In the genomic region with DNA sequence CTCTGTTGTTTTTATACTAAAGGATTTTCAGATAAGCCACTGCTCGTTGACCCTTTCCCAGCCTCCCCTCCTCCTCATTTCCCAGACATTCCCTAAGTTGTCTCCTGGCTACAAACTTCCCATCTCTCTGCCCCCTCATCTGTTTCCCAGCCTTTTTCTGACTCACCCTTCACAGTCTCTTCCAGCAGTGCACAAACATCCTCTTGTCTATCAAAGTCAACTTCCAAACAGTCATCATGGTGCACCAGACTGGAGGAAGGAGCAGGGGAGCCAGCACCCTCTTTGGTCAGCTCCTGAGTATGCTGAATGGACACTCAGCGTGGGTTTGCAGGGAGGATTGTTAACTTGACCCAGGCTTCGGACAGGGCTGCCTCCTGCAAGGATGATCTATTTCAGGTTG, we compare ENCODE assay signal across 26 cellular contexts. TPM values are rescaled to one million over a fixed set of nuclear protein-coding genes. Genes with fewer than 3 reads are reported as not detected.
A peak's percentile ranks its signal among the peaks of the same experiment; 100 is the strongest.
DNase-seq lines count a peak whose midpoint lies in the region; ATAC-seq and TF ChIP-seq lines count a peak whose summit lies in the region.
"Had no signal": no experiment of that assay in that cellular context is flagged by ENCODE, and none has a peak within 500 bp of the region (broad histone marks: within the 10 kb centered on the region; RNA-seq: fewer than 3 reads in every experiment).

No MANE protein-coding gene starts in this region.

- no peak for TF ChIP-seq POLR2A in breast epithelium (IDR thresholded peaks at IDR 0.05)

- DNase-seq in MCF 10A (ENCODE audit: unreplicated experiment) (peak; percentile 24), breast epithelium (ENCODE audit: low spot score in 2 of 2) (no peak), amniotic epithelial cell (ENCODE audit: low read depth) (peak; percentile 61), islet precursor cell (peak; percentile 87), right atrium auricular region (ENCODE audit: low spot score) (no peak), nucleus accumbens (lab: John Stamatoyannopoulos, UW) (no peak)
- DNase-seq in stimulated activated CD4-positive, alpha-beta T cell treated with anti-CD3 and anti-CD28 coated beads, Interleukin-1b, Interleukin-23, amount 100 ng/mL, for 48 hours: no peak
- DNase-seq: activated CD4-positive, alpha-beta memory T cell treated with anti-CD3 and anti-CD28 coated beads for 36 hours; activated effector memory CD4-positive, alpha-beta T cell treated with anti-CD3 and anti-CD28 coated beads, Interleukin-2, amount 50 U/mL, for 16 hours; Caco-2; DND-41; MM.1S; NCI-H1436; small intestine; stimulated activated CD4-positive, alpha-beta T cell treated with anti-CD3 and anti-CD28 coated beads, Interleukin-4, amount 100 ng/mL, for 1 hour; stimulated activated naive CD8-positive, alpha-beta T cell treated with anti-CD3 and anti-CD28 coated beads, Interleukin-15, Interleukin-2, amounts not matched to agents 100 U/mL and 50 U/mL, for 24 hours; transverse colon had no signal

- H3K4me1 ChIP-seq in breast epithelium: no peaks in the 10 kb centered on the region
- no peaks in the 10 kb centered on the region for H3K4me1 ChIP-seq in right atrium auricular region
- H3K4me1 ChIP-seq: SJSA1, transverse colon had no signal

- POLR2A ChIA-PET in MCF 10A (lab: Yijun Ruan, JAX): interaction anchor here (0.8 kb wide), 1 partner anchor 30 kb away, joined by 5 read pairs; no protein-coding TSS in a partner anchor

- H3K27ac Mint-ChIP-seq in MCF 10A (ENCODE audit: low read depth, unreplicated experiment): no peak overlapping the region
- H3K27ac Mint-ChIP-seq: activated CD4-positive, alpha-beta memory T cell treated with anti-CD3 and anti-CD28 coated beads for 36 hours; B cell; mesothelial cell of epicardium; T-helper 2 cell treated with Interferon-gamma antibody and Interleukin-4, amounts not matched to agents 5 μg/mL and 100 μg/mL, for 36 hours had no signal

- TF ChIP-seq CTCF in MCF 10A (IDR thresholded peaks at IDR 0.05; ENCODE audit: unreplicated experiment) (no peak), breast epithelium (IDR thresholded peaks at IDR 0.05) (no peak), right atrium auricular region (IDR thresholded peaks at IDR 0.05) (no peak)

- H3K27me3 ChIP-seq in breast epithelium (no peaks in the 10 kb centered on the region), right atrium auricular region (no peaks in the 10 kb centered on the region)
- H3K27me3 ChIP-seq: SJSA1, transverse colon had no signal

- H3K4me1 Mint-ChIP-seq in MCF 10A (ENCODE audit: insufficient read depth, unreplicated experiment): peaks cover 10% of the 10 kb centered on the region
- H3K4me1 Mint-ChIP-seq: B cell, mesothelial cell of epicardium had no signal

- H3K27me3 Mint-ChIP-seq in MCF 10A (ENCODE audit: insufficient read depth, unreplicated experiment): no peaks in the 10 kb centered on the region

- intact Hi-C loops in MCF 10A (cut with micrococcal nuclease): no loop called here
- intact Hi-C loops in breast epithelium (cut with DNase I; ENCODE audit: low total_unique reads): no loop called here

- H3K27ac ChIP-seq in breast epithelium (no peak overlapping the region), right atrium auricular region (no peak overlapping the region)
- H3K27ac ChIP-seq: 22Rv1, SJSA1, transverse colon had no signal

- H3K36me3 Mint-ChIP-seq in MCF 10A (ENCODE audit: insufficient read depth, unreplicated experiment): no peaks in the 10 kb centered on the region
- H3K36me3 Mint-ChIP-seq: activated CD4-positive, alpha-beta memory T cell treated with anti-CD3 and anti-CD28 coated beads for 36 hours; mesothelial cell of epicardium had no signal

- H3K9me3 ChIP-seq in breast epithelium (no peaks in the 10 kb centered on the region), right atrium auricular region (no peaks in the 10 kb centered on the region)
- H3K9me3 ChIP-seq: Caco-2, SJSA1, transverse colon had no signal

- H3K9me3 Mint-ChIP-seq in MCF 10A (ENCODE audit: unreplicated experiment): peaks cover 13% of the 10 kb centered on the region
- H3K9me3 Mint-ChIP-seq: activated CD4-positive, alpha-beta memory T cell treated with anti-CD3 and anti-CD28 coated beads for 36 hours; T-helper 2 cell treated with Interferon-gamma antibody and Interleukin-4, amounts not matched to agents 5 μg/mL and 100 μg/mL, for 36 hours had no signal

- H3K36me3 ChIP-seq in breast epithelium (no peaks in the 10 kb centered on the region), right atrium auricular region (no peaks in the 10 kb centered on the region)
- H3K36me3 ChIP-seq: SJSA1, transverse colon had no signal

- CTCF ChIA-PET in MCF 10A (lab: Yijun Ruan, JAX): interaction anchor here (0.6 kb wide), 1 partner anchor 11 kb away, joined by 3 read pairs; no protein-coding TSS in a partner anchor

- no TSS peak for BruUV-seq in MCF 10A (replicated peaks; lab: Mats Ljungman, UMichigan)

- no peak for ATAC-seq in GM21447 (IDR thresholded peaks at IDR 0.05; ENCODE audit: unreplicated experiment)
- ATAC-seq: esophagus mucosa; left lobe of liver; stimulated activated naive CD8-positive, alpha-beta T cell treated with anti-CD3 and anti-CD28 coated beads, Interleukin-15, Interleukin-2, amounts not matched to agents 100 U/mL and 50 U/mL, for 24 hours had no signal

- H3K4me3 ChIP-seq in breast epithelium: no peak overlapping the region
- H3K4me3 ChIP-seq in right atrium auricular region: no peak overlapping the region
- H3K4me3 ChIP-seq: SJSA1, transverse colon had no signal

- H3K4me3 Mint-ChIP-seq in MCF 10A (ENCODE audit: unreplicated experiment): no peak overlapping the region
- H3K4me3 Mint-ChIP-seq: activated CD4-positive, alpha-beta memory T cell treated with anti-CD3 and anti-CD28 coated beads for 36 hours; B cell; mesothelial cell of epicardium; nephron; T-helper 2 cell treated with Interferon-gamma antibody and Interleukin-4, amounts not matched to agents 5 μg/mL and 100 μg/mL, for 36 hours had no signal

RNA-seq across cellular contexts. Expression of a gene that starts 26.6 kb away (rescaled TPM):
- 38.1 and 38.6 TPM in 2 replicates for total RNA-seq in MCF 10A (2022)
- total RNA-seq in breast epithelium: 10 to 100 TPM; 14.6 to 25.2 (median 25.2) TPM
- total RNA-seq in right atrium auricular region: 10 to 100 TPM; 14.7 to 17.3 TPM

Comparison
In these comparisons a context has a peak if more than half of its experiments do, and no peak if none do; other contexts are left out.
1. DNase-seq: peak in MCF 10A (single experiment), amniotic epithelial cell (single experiment) and islet precursor cell (single experiment); none in breast epithelium (0 of 2), stimulated activated CD4-positive, alpha-beta T cell treated with anti-CD3 and anti-CD28 coated beads, Interleukin-1b, Interleukin-23, amount 100 ng/mL, for 48 hours (single experiment), right atrium auricular region (single experiment) and nucleus accumbens (0 of 56).